In the genomic region with DNA sequence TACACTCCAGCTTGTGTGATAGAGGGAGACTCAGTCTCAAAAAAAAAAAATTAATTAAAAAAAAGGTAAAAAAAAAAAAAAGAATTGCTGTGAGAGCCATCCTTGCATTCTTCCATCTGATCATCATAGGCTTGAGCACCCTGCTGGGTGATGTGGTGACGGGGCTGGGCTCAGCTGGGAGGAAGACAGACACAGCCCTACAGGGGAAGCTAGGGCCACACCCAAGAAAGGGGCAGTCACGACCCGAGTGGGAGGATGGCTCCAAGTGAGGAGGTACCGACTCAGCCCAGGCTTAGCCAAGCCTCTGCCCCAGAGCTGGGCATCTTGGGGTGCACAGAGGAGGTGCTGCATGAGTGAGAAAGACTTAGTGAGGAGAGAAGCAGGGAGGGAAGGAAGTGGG, we compare ENCODE assay signal across 18 cellular contexts.
"Had no signal": no experiment of that assay in that cellular context is flagged by ENCODE, and none has a peak within 500 bp of the region (broad histone marks: within the 10 kb centered on the region; RNA-seq: fewer than 3 reads in every experiment).

No MANE protein-coding gene starts in this region.

- H3K9me3 Mint-ChIP-seq: dendritic cell treated with granulocyte-macrophage colony-stimulating factor and Interleukin-4, amounts not matched to agents 40 ng/mL and 50 ng/mL, for 4 days; immature natural killer cell; memory B cell; type B pancreatic cell had no signal

- H3K9me3 ChIP-seq: esophagus squamous epithelium, lower lobe of right lung, sigmoid colon, vagina had no signal

- H3K4me1 ChIP-seq: lower lobe of right lung, vagina had no signal

- H3K27me3 ChIP-seq: esophagus squamous epithelium, gastroesophageal sphincter, sigmoid colon, stomach, vagina had no signal

- ATAC-seq: gastroesophageal sphincter, left cardiac atrium, lower lobe of right lung had no signal

- H3K27ac ChIP-seq: esophagus squamous epithelium, gastroesophageal sphincter, left ventricle myocardium inferior, lower lobe of right lung, sigmoid colon, skin epidermis, stomach, vagina had no signal

- H3K27ac Mint-ChIP-seq: dendritic cell treated with granulocyte-macrophage colony-stimulating factor and Interleukin-4, amounts not matched to agents 40 ng/mL and 50 ng/mL, for 4 days; immature natural killer cell; memory B cell; mesothelial cell of epicardium; nephron; type B pancreatic cell had no signal

- DNase-seq: esophagus squamous epithelium; foreskin fibroblast; immature natural killer cell; left cardiac atrium; left ventricle myocardium inferior; lower lobe of right lung; sigmoid colon; stimulated activated naive CD4-positive, alpha-beta T cell; stomach; substantia nigra had no signal

- H3K36me3 ChIP-seq: esophagus squamous epithelium, gastroesophageal sphincter, left ventricle myocardium inferior, lower lobe of right lung, sigmoid colon, stomach, vagina had no signal

- H3K36me3 Mint-ChIP-seq: immature natural killer cell, memory B cell, mesothelial cell of epicardium, type B pancreatic cell had no signal

- H3K4me3 ChIP-seq: esophagus squamous epithelium, gastroesophageal sphincter, left ventricle myocardium inferior, lower lobe of right lung, sigmoid colon, skin epidermis, stomach, vagina had no signal

- H3K4me3 Mint-ChIP-seq: dendritic cell treated with granulocyte-macrophage colony-stimulating factor and Interleukin-4, amounts not matched to agents 40 ng/mL and 50 ng/mL, for 4 days; immature natural killer cell; memory B cell; mesothelial cell of epicardium; nephron; type B pancreatic cell had no signal

- H3K4me1 Mint-ChIP-seq: immature natural killer cell, mesothelial cell of epicardium had no signal
